In the genomic region with DNA sequence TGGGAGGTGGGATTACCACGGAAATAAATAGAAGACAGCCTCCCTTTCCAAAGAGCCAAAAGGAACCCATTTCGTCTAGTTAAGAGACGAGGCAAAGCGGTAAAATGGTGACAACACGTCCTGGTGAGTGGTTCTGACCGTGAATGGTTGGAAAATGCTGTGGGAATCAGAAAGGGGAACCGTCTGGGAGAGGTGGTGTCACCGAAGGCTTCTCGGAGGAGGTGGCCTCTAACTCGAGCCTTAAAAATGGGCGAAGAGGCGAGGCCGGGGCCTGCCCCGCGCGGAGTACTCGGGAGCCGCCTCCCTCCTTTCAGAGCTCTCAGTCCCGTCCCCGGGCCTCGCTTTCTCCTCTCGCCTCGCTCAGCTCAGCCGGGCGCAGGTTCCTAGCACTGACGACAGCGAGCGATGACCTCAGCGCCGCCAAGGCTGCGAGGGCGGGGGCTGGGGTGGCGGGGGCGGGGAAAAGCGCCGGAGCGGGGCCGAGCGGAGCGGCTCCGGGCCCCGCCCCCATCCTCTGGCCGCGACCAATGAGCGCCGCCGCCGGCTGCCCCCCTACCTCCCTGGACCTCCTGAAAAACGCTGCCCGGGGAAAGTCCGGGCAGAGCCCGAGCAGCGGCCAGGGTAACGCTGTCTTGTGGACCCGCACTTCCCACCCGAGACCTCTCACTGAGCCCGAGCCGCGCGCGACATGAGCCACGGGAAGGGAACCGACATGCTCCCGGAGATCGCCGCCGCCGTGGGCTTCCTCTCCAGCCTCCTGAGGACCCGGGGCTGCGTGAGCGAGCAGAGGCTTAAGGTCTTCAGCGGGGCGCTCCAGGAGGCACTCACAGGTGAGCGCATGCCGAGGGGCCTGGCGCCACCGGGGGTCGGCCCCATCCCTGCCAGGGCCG, we compare ENCODE assay signal across 8 cellular contexts.
A peak's percentile ranks its signal among the peaks of the same experiment; 100 is the strongest.
DNase-seq lines count a peak whose midpoint lies in the region; ATAC-seq lines count a peak whose summit lies in the region.

TSS of gene BTG2 (plus strand) at position 601 of the 890 bp plus-strand sequence. CDS start at position 689, 88 bp downstream.

- peak; percentile 99 for DNase-seq in AG08396 (ENCODE audit: low spot score)
- peak; percentile 91 for DNase-seq in NCI-H345 (lab: John Stamatoyannopoulos, UW)
- DNase-seq in activated CD4-positive, CD25-positive, alpha-beta regulatory T cell treated with anti-CD3 and anti-CD28 coated beads, Interleukin-2, amount 50 U/mL, for 16 hours (ENCODE audit: low read depth, low spot score): peak; percentile 80
- peak; percentile 90 for DNase-seq in central memory CD4-positive, alpha-beta T cell
- DNase-seq in inferior parietal cortex (ENCODE audit: extremely low spot score): peak; percentile 85
- DNase-seq in stimulated activated CD4-positive, alpha-beta T cell treated with anti-CD3 and anti-CD28 coated beads, Interleukin-12 subunit alpha, Interleukin-12 subunit beta, amount 100 ng/mL, for 24 hours (ENCODE audit: low read depth in 2 of 2): peak; percentile 78 to 83

- peak; percentile 80 for ATAC-seq in GM19025 (IDR thresholded peaks at IDR 0.05; ENCODE audit: low read depth, unreplicated experiment)
- ATAC-seq in HG03280 (IDR thresholded peaks at IDR 0.05; ENCODE audit: unreplicated experiment): peak; percentile 74

Comparison
In these comparisons a context has a peak if more than half of its experiments do, and no peak if none do; other contexts are left out.
1. Peak in every context shown above with its lines: DNase-seq and ATAC-seq.